In the genomic region with DNA sequence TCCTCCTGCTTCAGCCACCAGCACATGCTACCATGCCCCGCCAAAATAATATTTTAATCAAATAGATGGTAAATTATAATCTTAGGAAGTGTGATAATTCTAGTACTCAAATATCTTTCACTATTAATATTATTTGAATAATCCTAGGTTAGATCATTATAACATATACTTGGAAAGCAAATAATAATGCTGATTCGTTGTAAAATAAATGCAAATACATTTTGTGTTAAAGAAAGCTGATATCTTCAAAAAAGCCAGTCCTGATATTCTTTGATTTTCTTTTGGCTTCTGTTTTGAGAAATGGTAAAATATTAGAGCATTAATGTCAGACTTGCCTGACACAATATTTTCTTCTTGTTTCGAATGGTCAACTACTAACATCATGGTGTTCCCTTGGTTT, we compare ENCODE assay signal across 3 cellular contexts.
TF ChIP-seq lines count a peak whose summit lies in the region.

No MANE protein-coding gene starts in this region.

TF ChIP-seq in HepG2, 621 proteins besides CTCF, POLR2A, EP300 and RAD21:
- TF ChIP-seq, protein P1, sequence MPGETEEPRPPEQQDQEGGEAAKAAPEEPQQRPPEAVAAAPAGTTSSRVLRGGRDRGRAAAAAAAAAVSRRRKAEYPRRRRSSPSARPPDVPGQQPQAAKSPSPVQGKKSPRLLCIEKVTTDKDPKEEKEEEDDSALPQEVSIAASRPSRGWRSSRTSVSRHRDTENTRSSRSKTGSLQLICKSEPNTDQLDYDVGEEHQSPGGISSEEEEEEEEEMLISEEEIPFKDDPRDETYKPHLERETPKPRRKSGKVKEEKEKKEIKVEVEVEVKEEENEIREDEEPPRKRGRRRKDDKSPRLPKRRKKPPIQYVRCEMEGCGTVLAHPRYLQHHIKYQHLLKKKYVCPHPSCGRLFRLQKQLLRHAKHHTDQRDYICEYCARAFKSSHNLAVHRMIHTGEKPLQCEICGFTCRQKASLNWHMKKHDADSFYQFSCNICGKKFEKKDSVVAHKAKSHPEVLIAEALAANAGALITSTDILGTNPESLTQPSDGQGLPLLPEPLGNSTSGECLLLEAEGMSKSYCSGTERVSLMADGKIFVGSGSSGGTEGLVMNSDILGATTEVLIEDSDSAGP (CRISPR knock-in tag; IDR thresholded peaks at IDR 0.05; ENCODE audit: borderline replicate concordance): no peak
- TF ChIP-seq SP1 (IDR thresholded peaks at IDR 0.05): no peak
- no peak for TF ChIP-seq SP1 (CRISPR knock-in tag; IDR thresholded peaks at IDR 0.05)
- TF ChIP-seq MAFK (conservative IDR thresholded peaks at IDR 0.05 in 1 of 2, IDR thresholded peaks at IDR 0.05 in 1 of 2; ENCODE audit: low read length in 2 of 2): peak; percentile 8 to 61; a peak in 2 of 4 replicates
- TF ChIP-seq MAFF (IDR thresholded peaks at IDR 0.05; ENCODE audit: low read depth, low read length): peak; percentile 52; the same call in 1 of the 2 replicates
- TF ChIP-seq CC2D1A (CRISPR knock-in tag; IDR thresholded peaks at IDR 0.05): no peak
- TF ChIP-seq ZBTB3 (CRISPR knock-in tag; IDR thresholded peaks at IDR 0.05; ENCODE audit: borderline replicate concordance, low read depth): no peak
- no peak for TF ChIP-seq CEBPB (IDR thresholded peaks at IDR 0.05; ENCODE audit: borderline replicate concordance, low read depth, low read length)

TF ChIP-seq in IMR-90, 13 proteins besides CTCF, POLR2A, EP300 and RAD21:
- TF ChIP-seq MAFK (IDR thresholded peaks at IDR 0.05; ENCODE audit: low read depth, low read length) (peak; percentile 36; the same call in 1 of the 2 replicates), RFX5 (IDR thresholded peaks at IDR 0.05; ENCODE audit: low read depth, low read length) (no peak)

TF ChIP-seq in K562, 482 proteins besides CTCF, POLR2A, EP300 and RAD21:
- peak; percentile 27; the same call in 1 of the 2 replicates for TF ChIP-seq ZNF316 (IDR thresholded peaks at IDR 0.05)
- no peak for TF ChIP-seq MED1 (CRISPR knock-in tag; IDR thresholded peaks at IDR 0.05; ENCODE audit: borderline replicate concordance)
- no peak for TF ChIP-seq ZNF23 (CRISPR knock-in tag; IDR thresholded peaks at IDR 0.05)
- no peak for TF ChIP-seq SMAD4 (CRISPR knock-in tag; conservative IDR thresholded peaks at IDR 0.05)
